Comparison of ENCODE assay signal across 8 cellular contexts in genomic region chr4:30716158-30716557, GRCh38. TPM values are rescaled to one million over a fixed set of nuclear protein-coding genes. Genes with fewer than 3 reads are reported as not detected.
DNase-seq lines count a peak whose midpoint lies in the region; ATAC-seq and TF ChIP-seq lines count a peak whose summit lies in the region.

No MANE protein-coding gene starts in this region.

- 5% methylated on average over 6 of the region's 6 CpGs for WGBS in esophagus muscularis mucosa

- H3K27ac ChIP-seq in AG04450 (ENCODE audit: low read depth, low read length) (no peak overlapping the region), Peyer's patch (no peak overlapping the region), esophagus muscularis mucosa (replicated peaks in 1 of 4) (no peak overlapping the region)

- DNase-seq in AG04450 (ENCODE audit: low read depth, low spot score) (no peak), Peyer's patch (no peak), esophagus muscularis mucosa (ENCODE audit: extremely low spot score) (no peak), pons (ENCODE audit: low spot score) (peak; percentile 62), nucleus accumbens (lab: John Stamatoyannopoulos, UW) (no peak)

- no peaks in the 10 kb centered on the region; the same call in 1 of the 2 replicates for H3K9me3 ChIP-seq in AG04450 (ENCODE audit: control insufficient read depth, insufficient read depth, low read length)
- H3K9me3 ChIP-seq in Peyer's patch, result no peaks in the 10 kb centered on the region
- peaks cover 0 to 5% (median 0%) of the 10 kb centered on the region in 4 donors for H3K9me3 ChIP-seq in esophagus muscularis mucosa

- TF ChIP-seq POLR2A in Peyer's patch (IDR thresholded peaks at IDR 0.05) (no peak), esophagus muscularis mucosa (IDR thresholded peaks at IDR 0.05; ENCODE audit: low read depth) (no peak)

- intact Hi-C loops in esophagus muscularis mucosa (cut with DNase I), result loop anchor here (5.0 to 10.0 kb wide), 2 partner anchors 329 to 386 kb away; no protein-coding TSS in a partner anchor

- CTCF ChIA-PET in AG04450 (lab: Charles Lee), result interaction anchor here (0.6 to 4.1 kb wide), 6 partner anchors 11 to 959 kb away, joined by 3 to 26 read pairs (median 4); no protein-coding TSS in a partner anchor

- H3K27me3 ChIP-seq in AG04450 (ENCODE audit: control insufficient read depth, insufficient read depth, low read length) (no peaks in the 10 kb centered on the region), Peyer's patch (peaks cover 0 to 2% of the 10 kb centered on the region in 2 donors), esophagus muscularis mucosa (peaks cover 0 to 16% (median 0%) of the 10 kb centered on the region in 4 donors)

- no peak for ATAC-seq in HG03025 (IDR thresholded peaks at IDR 0.05; ENCODE audit: low FRiP score, unreplicated experiment)
- no peak for ATAC-seq in HG03039 (IDR thresholded peaks at IDR 0.05; ENCODE audit: unreplicated experiment)

- H3K4me3 ChIP-seq in AG04450 (ENCODE audit: low read depth, low read length) (peak overlapping the region; percentile 87), Peyer's patch (peak overlapping the region in 2 of 4 donors; percentile 58 to 59), esophagus muscularis mucosa (peak overlapping the region; percentile 66 to 84 (median 74))

- TF ChIP-seq CTCF in AG04450 (IDR thresholded peaks at IDR 0.05; ENCODE audit: low read depth, low read length) (peak; percentile 68), GM12872 (IDR thresholded peaks at IDR 0.05; ENCODE audit: insufficient read depth, low read depth, low read length) (peak; percentile 42; the same call in 1 of the 3 replicates), Peyer's patch (IDR thresholded peaks at IDR 0.05) (peak in 4 of 6 experiments; percentile 20 to 47 (median 40)), esophagus muscularis mucosa (IDR thresholded peaks at IDR 0.05) (peak; percentile 28 to 57 (median 49))

- H3K36me3 ChIP-seq in Peyer's patch (no peaks in the 10 kb centered on the region), esophagus muscularis mucosa (no peaks in the 10 kb centered on the region)

- no peak for TF ChIP-seq EP300 in esophagus muscularis mucosa (IDR thresholded peaks at IDR 0.05)

- H3K4me1 ChIP-seq in Peyer's patch, result peaks cover 0 to 40% (median 0%) of the 10 kb centered on the region in 4 donors
- H3K4me1 ChIP-seq in esophagus muscularis mucosa, result peaks cover 15 to 34% (median 27%) of the 10 kb centered on the region in 4 donors

- POLR2A ChIA-PET in AG04450 (lab: Yijun Ruan, JAX), result no interaction called here

RNA-seq across cellular contexts. Expression of gene PCDH7, which starts 4.0 kb away (rescaled TPM):
- polyA plus RNA-seq in AG04450 (2011; rRNA removed), result 18.5 and 20.0 TPM in 2 replicates
- polyA minus RNA-seq in AG04450 (2011; rRNA and poly(A)+ RNA removed), result 61.6 and 62.8 TPM in 2 replicates
- 10 to 100 TPM in 1 of 4 donors, 1 to 10 TPM in 3; 4.9 to 42.1 (median 7.6) TPM for total RNA-seq in Peyer's patch
- total RNA-seq in esophagus muscularis mucosa, result 100 to 1,000 TPM; 221 to 356 (median 299) TPM

Comparison
In these comparisons a context has a peak if more than half of its experiments do, and no peak if none do; other contexts are left out.
1. RNA of gene PCDH7, which starts 4.0 kb away (total RNA-seq): 221 to 356 TPM in esophagus muscularis mucosa; 4.9 to 42.1 TPM in Peyer's patch; every median in the first group is over 4 times any median in the second.
2. Peak in every context shown above with its lines, with median percentiles within 50 percentile points of each other: CTCF ChIP-seq.